Comparison of ENCODE assay signal across 19 cellular contexts in the genomic region with DNA sequence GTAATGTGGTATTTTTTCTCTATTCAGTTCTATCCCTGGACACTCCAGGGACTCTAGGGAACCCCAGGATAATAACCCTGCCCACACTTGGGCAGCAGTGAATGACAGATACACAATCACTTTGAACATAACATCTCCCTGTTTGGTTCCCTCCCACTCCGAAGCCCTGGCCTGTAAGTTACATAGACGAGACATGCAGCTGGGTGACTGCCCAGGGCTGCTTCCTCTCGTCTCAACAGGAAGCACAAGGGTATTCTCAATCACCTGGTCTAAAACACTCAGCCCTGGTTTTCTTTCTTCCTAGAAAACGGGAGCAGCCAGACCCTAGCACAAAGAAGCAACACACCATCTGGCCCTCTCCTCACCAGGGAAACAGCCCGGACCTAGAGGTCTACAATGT. TPM values are rescaled to one million over a fixed set of nuclear protein-coding genes. Genes with fewer than 3 reads are reported as not detected.
DNase-seq lines count a peak whose midpoint lies in the region; ATAC-seq and TF ChIP-seq lines count a peak whose summit lies in the region.
"Had no signal": no experiment of that assay in that cellular context is flagged by ENCODE, and none has a peak within 500 bp of the region (broad histone marks: within the 10 kb centered on the region; RNA-seq: fewer than 3 reads in every experiment).

No MANE protein-coding gene starts in this region.

- no peak overlapping the region for H3K9ac ChIP-seq in GM23248
- H3K9ac ChIP-seq: KMS-11 had no signal

- WGBS in GM23248 (ENCODE audit: low coverage in 1 of 2, low lambda C conversion rate in 2 of 2, missing lambda C conversion rate in 2 of 2), 2 experiments: 81 to 87% methylated on average over 5 of the region's 5 CpGs

- H3K27me3 ChIP-seq in GM23248 (replicated peaks; ENCODE audit: insufficient read depth): no peaks in the 10 kb centered on the region
- H3K27me3 ChIP-seq in PC-9 (ENCODE audit: insufficient read depth, low read depth): no peaks in the 10 kb centered on the region

- H3K4me2 ChIP-seq in GM23248 (ENCODE audit: unreplicated experiment): no peak overlapping the region
- no peak overlapping the region for H3K4me2 ChIP-seq in PC-9
- H3K4me2 ChIP-seq: A549, KMS-11 had no signal

- H3K27ac Mint-ChIP-seq in nephron progenitor cell: peak overlapping the region; percentile 89
- H3K27ac Mint-ChIP-seq: H9 had no signal

- H3K36me3 Mint-ChIP-seq in nephron progenitor cell (ENCODE audit: low read depth): peaks cover 13% of the 10 kb centered on the region

- no peaks in the 10 kb centered on the region for H3K27me3 Mint-ChIP-seq in nephron progenitor cell (ENCODE audit: low read depth, poor library complexity)

- H3K36me3 ChIP-seq in GM23248 (ENCODE audit: low read depth) (peaks cover 33% of the 10 kb centered on the region), PC-9 (ENCODE audit: low read depth) (peaks cover 14% of the 10 kb centered on the region; the same call in 1 of the 2 replicates)

- H3K4me1 ChIP-seq in GM23248 (ENCODE audit: insufficient read depth): peaks cover 77% of the 10 kb centered on the region
- peaks cover 38% of the 10 kb centered on the region for H3K4me1 ChIP-seq in PC-9 (replicated peaks; ENCODE audit: insufficient read depth)

- H3K4me3 Mint-ChIP-seq in nephron progenitor cell: no peak overlapping the region
- H3K4me3 Mint-ChIP-seq: H9 had no signal

- H3K4me1 Mint-ChIP-seq in nephron progenitor cell: peaks cover 9% of the 10 kb centered on the region

- H4K20me1 ChIP-seq in GM23248 (ENCODE audit: insufficient read depth) (no peaks in the 10 kb centered on the region), PC-9 (ENCODE audit: insufficient read depth) (no peaks in the 10 kb centered on the region)

- CTCF ChIA-PET in PC-9 (lab: Charles Lee): no interaction called here

- H3K4me3 ChIP-seq in GM23248 (no peak overlapping the region), PC-9 (no peak overlapping the region)
- H3K4me3 ChIP-seq: A549 had no signal

- intact Hi-C loops in PC-9 (cut with micrococcal nuclease; ENCODE audit: unreplicated experiment): loop anchor here (5.0 kb wide), 1 partner anchor 598 kb away; no protein-coding TSS in a partner anchor

- peaks cover 78% of the 10 kb centered on the region for H3F3A ChIP-seq in GM23248 (ENCODE audit: insufficient read depth)
- H3F3A ChIP-seq in PC-9 (ENCODE audit: insufficient read depth, low read depth): peaks cover 36% of the 10 kb centered on the region

- H3K9me3 Mint-ChIP-seq in nephron progenitor cell: peaks cover 24% of the 10 kb centered on the region

- no peaks in the 10 kb centered on the region for H3K79me2 ChIP-seq in GM23248 (ENCODE audit: insufficient read depth)
- no peaks in the 10 kb centered on the region for H3K79me2 ChIP-seq in PC-9 (ENCODE audit: low read depth)

- H2AFZ ChIP-seq in GM23248 (no peak overlapping the region), PC-9 (no peak overlapping the region)

- in situ Hi-C loops in GM23248 (cut with MboI): no loop called here

- TF ChIP-seq CTCF in nephron progenitor cell (IDR thresholded peaks at IDR 0.05): no peak
- TF ChIP-seq CTCF in PC-9 (conservative IDR thresholded peaks at IDR 0.05): no peak

- BruUV-seq in PC-9 (replicated peaks; lab: Mats Ljungman, UMichigan): no TSS peak

- H3K27ac ChIP-seq in GM23248 (peak overlapping the region; percentile 96), PC-9 (no peak overlapping the region)
- H3K27ac ChIP-seq: C4-2B, KMS-11 had no signal

- H3K9me2 ChIP-seq in GM23248 (ENCODE audit: insufficient read depth) (no peaks in the 10 kb centered on the region), PC-9 (ENCODE audit: insufficient read depth) (no peaks in the 10 kb centered on the region)

- ATAC-seq in GM19035 (IDR thresholded peaks at IDR 0.05; ENCODE audit: unreplicated experiment): no peak
- no peak for ATAC-seq in HG02571 (IDR thresholded peaks at IDR 0.05; ENCODE audit: unreplicated experiment)
- no peak for ATAC-seq in GM21390 (IDR thresholded peaks at IDR 0.05; ENCODE audit: unreplicated experiment)
- ATAC-seq: A549 had no signal

- DNase-seq in GM23248 (no peak), NCI-H69 (lab: John Stamatoyannopoulos, UW) (peak; percentile 30), dermis blood vessel endothelial cell (peak; percentile 27), nephron progenitor cell (no peak), PC-9 (no peak)
- DNase-seq: DMS 273 treated with DMSO at 0.1 percent for 48 hours, H9, NCI-H1048, NCI-H1436 treated with DMSO at 0.1 percent for 48 hours, NCI-H2029 treated with DMSO at 0.1 percent for 48 hours, NCI-H510A treated with DMSO at 0.1 percent for 48 hours, SHP77 treated with DMSO at 0.1 percent for 48 hours had no signal

- POLR2A ChIA-PET in PC-9 (lab: Charles Lee; ENCODE audit: unreplicated experiment): no interaction called here

- no peaks in the 10 kb centered on the region for H3K9me3 ChIP-seq in GM23248 (ENCODE audit: low read depth)
- H3K9me3 ChIP-seq in PC-9 (ENCODE audit: insufficient read depth, low read depth): peaks cover 12% of the 10 kb centered on the region

RNA-seq across cellular contexts. Expression of a gene that starts 19.3 kb away (rescaled TPM):
- total RNA-seq in GM23248 (2014; rRNA removed; shearing (Covaris generic)): 117 and 118 TPM in 2 replicates
- polyA plus RNA-seq in GM23248 (2016; fragmentation: Nextera tagmentation; extraction: Ambion mirVana): 121 and 127 TPM in 2 replicates
- total RNA-seq in dermis blood vessel endothelial cell (71.8 and 91.7 TPM in 2 replicates), PC-9 (2021) (19.9 and 22.2 TPM in 2 replicates)
- total RNA-seq: MCF 10A had no signal

RNA-seq across cellular contexts. Expression of a gene that starts 42.5 kb away (rescaled TPM):
- total RNA-seq in GM23248 (2014; rRNA removed; shearing (Covaris generic)): 14.7 and 14.8 TPM in 2 replicates
- polyA plus RNA-seq in GM23248 (2016; fragmentation: Nextera tagmentation; extraction: Ambion mirVana): 5.9 and 6.2 TPM in 2 replicates
- total RNA-seq in dermis blood vessel endothelial cell (12.8 and 13.2 TPM in 2 replicates), PC-9 (2021) (16.2 and 16.6 TPM in 2 replicates)

RNA-seq across cellular contexts. Expression of a gene that starts 45.2 kb away (rescaled TPM):
- not detected in 2 replicates for total RNA-seq in GM23248 (2014; rRNA removed; shearing (Covaris generic))
- not detected in 2 replicates for polyA plus RNA-seq in GM23248 (2016; fragmentation: Nextera tagmentation; extraction: Ambion mirVana)
- total RNA-seq in dermis blood vessel endothelial cell: not detected in 2 replicates
- not detected in 2 replicates for total RNA-seq in PC-9 (2021)
- total RNA-seq: H9, MCF 10A had no signal
- polyA plus RNA-seq: A549 had no signal

RNA-seq across cellular contexts. Expression of a gene that starts 47.6 kb away (rescaled TPM):
- not detected in 2 replicates for total RNA-seq in GM23248 (2014; rRNA removed; shearing (Covaris generic))
- 0.33 TPM in 1 of 2 replicates, not detected in the other for polyA plus RNA-seq in GM23248 (2016; fragmentation: Nextera tagmentation; extraction: Ambion mirVana)
- total RNA-seq in dermis blood vessel endothelial cell: not detected in 2 replicates
- total RNA-seq in PC-9 (2021): not detected in 2 replicates
- total RNA-seq: H9, MCF 10A had no signal

Comparison
In these comparisons a context has a peak if more than half of its experiments do, and no peak if none do; other contexts are left out.
1. DNase-seq: peak in NCI-H69 (single experiment) and dermis blood vessel endothelial cell (single experiment); none in GM23248 (single experiment), nephron progenitor cell (single experiment) and PC-9 (0 of 2).